In the genomic region with DNA sequence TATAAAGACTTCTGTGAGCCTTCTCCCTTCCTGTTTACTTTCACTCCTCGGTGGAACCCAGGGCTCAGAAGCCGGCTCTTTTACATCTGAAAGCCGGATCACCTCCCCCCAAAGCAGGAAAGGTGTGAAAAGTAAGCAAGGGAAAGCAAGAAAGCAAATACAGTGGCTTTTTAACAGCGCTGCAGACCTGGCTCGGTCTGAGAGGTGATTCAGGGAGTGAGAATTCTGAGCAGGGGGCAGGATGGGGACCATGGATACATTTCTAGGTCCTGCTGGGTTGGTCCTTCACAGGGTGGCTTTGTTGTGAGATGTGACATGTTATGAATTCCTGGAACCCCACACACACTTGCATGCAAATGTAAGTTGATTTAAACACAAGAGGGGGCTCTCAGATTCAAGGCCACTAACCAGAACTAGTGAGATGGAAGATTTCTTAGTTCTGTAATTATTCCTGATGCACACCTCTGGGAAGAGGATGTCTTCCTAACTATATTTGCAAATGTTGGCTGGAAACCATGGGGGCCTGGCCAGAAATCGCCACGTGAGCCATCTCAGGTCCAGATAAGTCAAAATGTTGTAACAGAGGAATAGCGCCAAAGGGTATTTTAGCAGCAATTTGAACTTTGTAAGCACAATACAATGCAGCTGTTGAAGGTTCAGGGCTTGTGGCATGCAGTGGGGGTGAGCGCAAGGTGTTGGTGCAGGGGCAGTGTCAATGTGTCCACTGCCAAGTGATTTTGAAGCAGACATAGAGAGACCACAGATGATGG, we compare ENCODE assay signal across 1 cellular context.
TF ChIP-seq lines count a peak whose summit lies in the region.

No MANE protein-coding gene starts in this region.

TF ChIP-seq in H1, 55 proteins besides CTCF, POLR2A, EP300 and RAD21:
- TF ChIP-seq, protein P1, sequence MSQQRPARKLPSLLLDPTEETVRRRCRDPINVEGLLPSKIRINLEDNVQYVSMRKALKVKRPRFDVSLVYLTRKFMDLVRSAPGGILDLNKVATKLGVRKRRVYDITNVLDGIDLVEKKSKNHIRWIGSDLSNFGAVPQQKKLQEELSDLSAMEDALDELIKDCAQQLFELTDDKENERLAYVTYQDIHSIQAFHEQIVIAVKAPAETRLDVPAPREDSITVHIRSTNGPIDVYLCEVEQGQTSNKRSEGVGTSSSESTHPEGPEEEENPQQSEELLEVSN (IDR thresholded peaks at IDR 0.05): peak; percentile 58; the same call in 1 of the 2 replicates
- peak; percentile 52; the same call in 1 of the 2 replicates for TF ChIP-seq TEAD4 (IDR thresholded peaks at IDR 0.05; ENCODE audit: low read depth, low read length)
- TF ChIP-seq JUND (IDR thresholded peaks at IDR 0.05; ENCODE audit: low read length): peak; percentile 57; the same call in 1 of the 2 replicates
- TF ChIP-seq, protein P2, sequence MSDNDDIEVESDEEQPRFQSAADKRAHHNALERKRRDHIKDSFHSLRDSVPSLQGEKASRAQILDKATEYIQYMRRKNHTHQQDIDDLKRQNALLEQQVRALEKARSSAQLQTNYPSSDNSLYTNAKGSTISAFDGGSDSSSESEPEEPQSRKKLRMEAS (IDR thresholded peaks at IDR 0.05): peak; percentile 41
- peak; percentile 89 for TF ChIP-seq SP1 (IDR thresholded peaks at IDR 0.05; ENCODE audit: low read depth, low read length)
- TF ChIP-seq, protein P3, sequence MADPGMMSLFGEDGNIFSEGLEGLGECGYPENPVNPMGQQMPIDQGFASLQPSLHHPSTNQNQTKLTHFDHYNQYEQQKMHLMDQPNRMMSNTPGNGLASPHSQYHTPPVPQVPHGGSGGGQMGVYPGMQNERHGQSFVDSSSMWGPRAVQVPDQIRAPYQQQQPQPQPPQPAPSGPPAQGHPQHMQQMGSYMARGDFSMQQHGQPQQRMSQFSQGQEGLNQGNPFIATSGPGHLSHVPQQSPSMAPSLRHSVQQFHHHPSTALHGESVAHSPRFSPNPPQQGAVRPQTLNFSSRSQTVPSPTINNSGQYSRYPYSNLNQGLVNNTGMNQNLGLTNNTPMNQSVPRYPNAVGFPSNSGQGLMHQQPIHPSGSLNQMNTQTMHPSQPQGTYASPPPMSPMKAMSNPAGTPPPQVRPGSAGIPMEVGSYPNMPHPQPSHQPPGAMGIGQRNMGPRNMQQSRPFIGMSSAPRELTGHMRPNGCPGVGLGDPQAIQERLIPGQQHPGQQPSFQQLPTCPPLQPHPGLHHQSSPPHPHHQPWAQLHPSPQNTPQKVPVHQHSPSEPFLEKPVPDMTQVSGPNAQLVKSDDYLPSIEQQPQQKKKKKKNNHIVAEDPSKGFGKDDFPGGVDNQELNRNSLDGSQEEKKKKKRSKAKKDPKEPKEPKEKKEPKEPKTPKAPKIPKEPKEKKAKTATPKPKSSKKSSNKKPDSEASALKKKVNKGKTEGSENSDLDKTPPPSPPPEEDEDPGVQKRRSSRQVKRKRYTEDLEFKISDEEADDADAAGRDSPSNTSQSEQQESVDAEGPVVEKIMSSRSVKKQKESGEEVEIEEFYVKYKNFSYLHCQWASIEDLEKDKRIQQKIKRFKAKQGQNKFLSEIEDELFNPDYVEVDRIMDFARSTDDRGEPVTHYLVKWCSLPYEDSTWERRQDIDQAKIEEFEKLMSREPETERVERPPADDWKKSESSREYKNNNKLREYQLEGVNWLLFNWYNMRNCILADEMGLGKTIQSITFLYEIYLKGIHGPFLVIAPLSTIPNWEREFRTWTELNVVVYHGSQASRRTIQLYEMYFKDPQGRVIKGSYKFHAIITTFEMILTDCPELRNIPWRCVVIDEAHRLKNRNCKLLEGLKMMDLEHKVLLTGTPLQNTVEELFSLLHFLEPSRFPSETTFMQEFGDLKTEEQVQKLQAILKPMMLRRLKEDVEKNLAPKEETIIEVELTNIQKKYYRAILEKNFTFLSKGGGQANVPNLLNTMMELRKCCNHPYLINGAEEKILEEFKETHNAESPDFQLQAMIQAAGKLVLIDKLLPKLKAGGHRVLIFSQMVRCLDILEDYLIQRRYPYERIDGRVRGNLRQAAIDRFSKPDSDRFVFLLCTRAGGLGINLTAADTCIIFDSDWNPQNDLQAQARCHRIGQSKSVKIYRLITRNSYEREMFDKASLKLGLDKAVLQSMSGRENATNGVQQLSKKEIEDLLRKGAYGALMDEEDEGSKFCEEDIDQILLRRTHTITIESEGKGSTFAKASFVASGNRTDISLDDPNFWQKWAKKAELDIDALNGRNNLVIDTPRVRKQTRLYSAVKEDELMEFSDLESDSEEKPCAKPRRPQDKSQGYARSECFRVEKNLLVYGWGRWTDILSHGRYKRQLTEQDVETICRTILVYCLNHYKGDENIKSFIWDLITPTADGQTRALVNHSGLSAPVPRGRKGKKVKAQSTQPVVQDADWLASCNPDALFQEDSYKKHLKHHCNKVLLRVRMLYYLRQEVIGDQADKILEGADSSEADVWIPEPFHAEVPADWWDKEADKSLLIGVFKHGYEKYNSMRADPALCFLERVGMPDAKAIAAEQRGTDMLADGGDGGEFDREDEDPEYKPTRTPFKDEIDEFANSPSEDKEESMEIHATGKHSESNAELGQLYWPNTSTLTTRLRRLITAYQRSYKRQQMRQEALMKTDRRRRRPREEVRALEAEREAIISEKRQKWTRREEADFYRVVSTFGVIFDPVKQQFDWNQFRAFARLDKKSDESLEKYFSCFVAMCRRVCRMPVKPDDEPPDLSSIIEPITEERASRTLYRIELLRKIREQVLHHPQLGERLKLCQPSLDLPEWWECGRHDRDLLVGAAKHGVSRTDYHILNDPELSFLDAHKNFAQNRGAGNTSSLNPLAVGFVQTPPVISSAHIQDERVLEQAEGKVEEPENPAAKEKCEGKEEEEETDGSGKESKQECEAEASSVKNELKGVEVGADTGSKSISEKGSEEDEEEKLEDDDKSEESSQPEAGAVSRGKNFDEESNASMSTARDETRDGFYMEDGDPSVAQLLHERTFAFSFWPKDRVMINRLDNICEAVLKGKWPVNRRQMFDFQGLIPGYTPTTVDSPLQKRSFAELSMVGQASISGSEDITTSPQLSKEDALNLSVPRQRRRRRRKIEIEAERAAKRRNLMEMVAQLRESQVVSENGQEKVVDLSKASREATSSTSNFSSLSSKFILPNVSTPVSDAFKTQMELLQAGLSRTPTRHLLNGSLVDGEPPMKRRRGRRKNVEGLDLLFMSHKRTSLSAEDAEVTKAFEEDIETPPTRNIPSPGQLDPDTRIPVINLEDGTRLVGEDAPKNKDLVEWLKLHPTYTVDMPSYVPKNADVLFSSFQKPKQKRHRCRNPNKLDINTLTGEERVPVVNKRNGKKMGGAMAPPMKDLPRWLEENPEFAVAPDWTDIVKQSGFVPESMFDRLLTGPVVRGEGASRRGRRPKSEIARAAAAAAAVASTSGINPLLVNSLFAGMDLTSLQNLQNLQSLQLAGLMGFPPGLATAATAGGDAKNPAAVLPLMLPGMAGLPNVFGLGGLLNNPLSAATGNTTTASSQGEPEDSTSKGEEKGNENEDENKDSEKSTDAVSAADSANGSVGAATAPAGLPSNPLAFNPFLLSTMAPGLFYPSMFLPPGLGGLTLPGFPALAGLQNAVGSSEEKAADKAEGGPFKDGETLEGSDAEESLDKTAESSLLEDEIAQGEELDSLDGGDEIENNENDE (IDR thresholded peaks at IDR 0.05; ENCODE audit: insufficient replicate concordance, low read length): peak; percentile 85
- TF ChIP-seq ASH2L (IDR thresholded peaks at IDR 0.05; ENCODE audit: low read length): peak; percentile 93
- TF ChIP-seq BCL11A (IDR thresholded peaks at IDR 0.05; ENCODE audit: low read depth in 2 of 2, low read length in 2 of 2): peak in 1 of 2 experiments; percentile 53
- no peak for TF ChIP-seq SP2 (IDR thresholded peaks at IDR 0.05; ENCODE audit: low read length)
- TF ChIP-seq TAF1 (IDR thresholded peaks at IDR 0.05; ENCODE audit: low read depth, low read length): no peak
- peak; percentile 74; the same call in 1 of the 2 replicates for TF ChIP-seq RXRA (IDR thresholded peaks at IDR 0.05; ENCODE audit: insufficient read depth, low read depth, low read length)
- TF ChIP-seq RBBP5 (IDR thresholded peaks at IDR 0.05; ENCODE audit: borderline replicate concordance, low read depth, low read length): peak; percentile 91
- TF ChIP-seq YY1 (IDR thresholded peaks at IDR 0.05; ENCODE audit: low read depth, low read length): peak; percentile 7; the same call in 1 of the 2 replicates
- TF ChIP-seq HDAC2 (IDR thresholded peaks at IDR 0.05; ENCODE audit: borderline replicate concordance in 1 of 2, low read depth in 2 of 2, low read length in 2 of 2): peak; percentile 34 to 85; a peak in 1 of 4 replicates
- TF ChIP-seq, protein P4, sequence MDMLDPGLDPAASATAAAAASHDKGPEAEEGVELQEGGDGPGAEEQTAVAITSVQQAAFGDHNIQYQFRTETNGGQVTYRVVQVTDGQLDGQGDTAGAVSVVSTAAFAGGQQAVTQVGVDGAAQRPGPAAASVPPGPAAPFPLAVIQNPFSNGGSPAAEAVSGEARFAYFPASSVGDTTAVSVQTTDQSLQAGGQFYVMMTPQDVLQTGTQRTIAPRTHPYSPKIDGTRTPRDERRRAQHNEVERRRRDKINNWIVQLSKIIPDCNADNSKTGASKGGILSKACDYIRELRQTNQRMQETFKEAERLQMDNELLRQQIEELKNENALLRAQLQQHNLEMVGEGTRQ (IDR thresholded peaks at IDR 0.05; ENCODE audit: low read length): no peak
- peak; percentile 7 for TF ChIP-seq KDM4A (IDR thresholded peaks at IDR 0.05; ENCODE audit: low read depth, low read length, severe bottlenecking)
